In genomic region chr6:11323666-11324452, GRCh38 we compare ENCODE assay signal across 11 cellular contexts.
DNase-seq lines count a peak whose midpoint lies in the region; ATAC-seq and TF ChIP-seq lines count a peak whose summit lies in the region.
"Had no signal": no experiment of that assay in that cellular context is flagged by ENCODE, and none has a peak within 500 bp of the region (broad histone marks: within the 10 kb centered on the region; RNA-seq: fewer than 3 reads in every experiment).

No MANE protein-coding gene starts in this region.

- H3K4me1 ChIP-seq in right cardiac atrium (ENCODE audit: control insufficient read depth, insufficient read depth, low read length) (no peaks in the 10 kb centered on the region), aorta (ENCODE audit: control insufficient read depth in 1 of 2, insufficient read depth in 2 of 2, low read length in 2 of 2) (peaks cover 0 to 3% of the 10 kb centered on the region in 2 donors), uterus (peaks cover 0 to 4% of the 10 kb centered on the region in 2 donors)

- CTCF ChIA-PET in activated naive CD4-positive, alpha-beta T cell treated with anti-CD3 and anti-CD28 coated beads for 36 hours (lab: Charles Lee) = interaction anchor here (0.5 to 1.0 kb wide), 3 partner anchors 57 to 224 kb away, joined by 3 to 5 read pairs (median 3); no protein-coding TSS in a partner anchor
- CTCF ChIA-PET in activated naive CD4-positive, alpha-beta T cell treated with anti-CD3 and anti-CD28 coated beads, Interleukin-2, amount 10 ng/mL, durations not matched to agents 7 days and 5 days (lab: Charles Lee) = interaction anchor here (1.2 kb wide), 1 partner anchor 46 kb away, joined by 4 read pairs; no protein-coding TSS in a partner anchor

- DNase-seq in activated naive CD4-positive, alpha-beta T cell treated with anti-CD3 and anti-CD28 coated beads for 36 hours = no peak
- no peak for DNase-seq in activated naive CD4-positive, alpha-beta T cell treated with anti-CD3 and anti-CD28 coated beads, Interleukin-2, amount 10 ng/mL, durations not matched to agents 7 days and 5 days
- DNase-seq in SIG-M5 treated with dmso at 0.1 percent for 504 hours (lab: John Stamatoyannopoulos, UW; ENCODE audit: unreplicated experiment) (peak; percentile 98), right cardiac atrium (peak; percentile 31 to 71 (median 53)), aorta (peak; percentile 72 to 73), NCI-H774 (lab: John Stamatoyannopoulos, UW) (no peak), uterus (no peak)
- DNase-seq: activated CD4-positive, CD25-positive, alpha-beta regulatory T cell treated with anti-CD3 and anti-CD28 coated beads, Interleukin-2, amount 50 U/mL, for 72 hours; stimulated activated naive CD4-positive, alpha-beta T cell had no signal

- peaks cover 46% of the 10 kb centered on the region for H3K4me1 Mint-ChIP-seq in activated naive CD4-positive, alpha-beta T cell treated with anti-CD3 and anti-CD28 coated beads for 36 hours (ENCODE audit: low read depth)
- peaks cover 42% of the 10 kb centered on the region for H3K4me1 Mint-ChIP-seq in activated naive CD4-positive, alpha-beta T cell treated with anti-CD3 and anti-CD28 coated beads, Interleukin-2, amount 10 ng/mL, durations not matched to agents 7 days and 5 days

- TF ChIP-seq CTCF in uterus (IDR thresholded peaks at IDR 0.05) = no peak

- ATAC-seq in right cardiac atrium = peak; percentile 50 to 57
- no peak for ATAC-seq in aorta (ENCODE audit: low FRiP score)
- ATAC-seq in HG03432 (IDR thresholded peaks at IDR 0.05; ENCODE audit: unreplicated experiment) = no peak

- H3K36me3 Mint-ChIP-seq in activated naive CD4-positive, alpha-beta T cell treated with anti-CD3 and anti-CD28 coated beads for 36 hours (ENCODE audit: low read depth) = peaks cover 21% of the 10 kb centered on the region
- H3K36me3 Mint-ChIP-seq in activated naive CD4-positive, alpha-beta T cell treated with anti-CD3 and anti-CD28 coated beads, Interleukin-2, amount 10 ng/mL, durations not matched to agents 7 days and 5 days = peaks cover 45% of the 10 kb centered on the region

- TF ChIP-seq POLR2A in uterus (IDR thresholded peaks at IDR 0.05) = no peak

- H3K4me3 ChIP-seq in right cardiac atrium (ENCODE audit: low read length) (no peak overlapping the region), aorta (ENCODE audit: low read length in 2 of 2) (no peak overlapping the region), uterus (no peak overlapping the region)
- H3K4me3 ChIP-seq: cardiac muscle cell had no signal

- no peaks in the 10 kb centered on the region for H3K27me3 ChIP-seq in right cardiac atrium (ENCODE audit: control insufficient read depth, insufficient read depth)
- no peaks in the 10 kb centered on the region for H3K27me3 ChIP-seq in aorta (ENCODE audit: control insufficient read depth in 1 of 2, insufficient read depth in 2 of 2, low read length in 1 of 2)
- H3K27me3 ChIP-seq in uterus = no peaks in the 10 kb centered on the region
- H3K27me3 ChIP-seq: cardiac muscle cell had no signal

- no peak overlapping the region for H3K4me3 Mint-ChIP-seq in activated naive CD4-positive, alpha-beta T cell treated with anti-CD3 and anti-CD28 coated beads for 36 hours
- no peak overlapping the region for H3K4me3 Mint-ChIP-seq in activated naive CD4-positive, alpha-beta T cell treated with anti-CD3 and anti-CD28 coated beads, Interleukin-2, amount 10 ng/mL, durations not matched to agents 7 days and 5 days

- H3K36me3 ChIP-seq in aorta (ENCODE audit: control insufficient read depth in 1 of 2, insufficient read depth in 2 of 2, low read length in 1 of 2) = no peaks in the 10 kb centered on the region
- H3K36me3 ChIP-seq in uterus = no peaks in the 10 kb centered on the region
- H3K36me3 ChIP-seq: cardiac muscle cell had no signal

- intact Hi-C loops in activated naive CD4-positive, alpha-beta T cell treated with anti-CD3 and anti-CD28 coated beads for 36 hours (cut with micrococcal nuclease) = loop anchor here (1.0 kb wide), 4 partner anchors 30 to 136 kb away; partner anchors contain the start of gene NEDD9
- intact Hi-C loops in right cardiac atrium (cut with DNase I) = no loop called here
- intact Hi-C loops in aorta (cut with DNase I) = no loop called here
- intact Hi-C loops in uterus (cut with DNase I; ENCODE audit: low total_unique reads) = no loop called here

- H3K9me3 ChIP-seq in right cardiac atrium (ENCODE audit: control insufficient read depth, low read length) (no peaks in the 10 kb centered on the region), aorta (ENCODE audit: control insufficient read depth, low read length) (no peaks in the 10 kb centered on the region), uterus (no peaks in the 10 kb centered on the region)

- H3K27me3 Mint-ChIP-seq in activated naive CD4-positive, alpha-beta T cell treated with anti-CD3 and anti-CD28 coated beads for 36 hours (ENCODE audit: low read depth) = no peaks in the 10 kb centered on the region
- H3K27me3 Mint-ChIP-seq in activated naive CD4-positive, alpha-beta T cell treated with anti-CD3 and anti-CD28 coated beads, Interleukin-2, amount 10 ng/mL, durations not matched to agents 7 days and 5 days = no peaks in the 10 kb centered on the region

- WGBS in right cardiac atrium = 90% methylated on average over 16 of the region's 16 CpGs
- 94 to 96% methylated on average over 16 of the region's 16 CpGs for WGBS in aorta, 2 donors

- H3K27ac ChIP-seq in right cardiac atrium (ENCODE audit: low read length) = no peak overlapping the region
- no peak overlapping the region for H3K27ac ChIP-seq in aorta (ENCODE audit: low read depth in 1 of 2, low read length in 2 of 2)
- no peak overlapping the region for H3K27ac ChIP-seq in uterus
- H3K27ac ChIP-seq: cardiac muscle cell had no signal

- peak overlapping the region; percentile 80 for H3K27ac Mint-ChIP-seq in activated naive CD4-positive, alpha-beta T cell treated with anti-CD3 and anti-CD28 coated beads for 36 hours
- no peak overlapping the region for H3K27ac Mint-ChIP-seq in activated naive CD4-positive, alpha-beta T cell treated with anti-CD3 and anti-CD28 coated beads, Interleukin-2, amount 10 ng/mL, durations not matched to agents 7 days and 5 days

- H3K9me3 Mint-ChIP-seq in activated naive CD4-positive, alpha-beta T cell treated with anti-CD3 and anti-CD28 coated beads for 36 hours = no peaks in the 10 kb centered on the region
- peaks cover 4% of the 10 kb centered on the region for H3K9me3 Mint-ChIP-seq in activated naive CD4-positive, alpha-beta T cell treated with anti-CD3 and anti-CD28 coated beads, Interleukin-2, amount 10 ng/mL, durations not matched to agents 7 days and 5 days

Comparison
In these comparisons a context has a peak if more than half of its experiments do, and no peak if none do; other contexts are left out.
1. DNase-seq: peak in SIG-M5 treated with dmso at 0.1 percent for 504 hours (single experiment), right cardiac atrium (3 of 3) and aorta (2 of 2); none in activated naive CD4-positive, alpha-beta T cell treated with anti-CD3 and anti-CD28 coated beads for 36 hours (single experiment), activated naive CD4-positive, alpha-beta T cell treated with anti-CD3 and anti-CD28 coated beads, Interleukin-2, amount 10 ng/mL, durations not matched to agents 7 days and 5 days (single experiment), NCI-H774 (single experiment) and uterus (0 of 2).
2. ATAC-seq: peak in right cardiac atrium (2 of 2); none in aorta (single experiment) and HG03432 (single experiment).